Comparison of ENCODE assay signal across 1 cellular context in the genomic region with DNA sequence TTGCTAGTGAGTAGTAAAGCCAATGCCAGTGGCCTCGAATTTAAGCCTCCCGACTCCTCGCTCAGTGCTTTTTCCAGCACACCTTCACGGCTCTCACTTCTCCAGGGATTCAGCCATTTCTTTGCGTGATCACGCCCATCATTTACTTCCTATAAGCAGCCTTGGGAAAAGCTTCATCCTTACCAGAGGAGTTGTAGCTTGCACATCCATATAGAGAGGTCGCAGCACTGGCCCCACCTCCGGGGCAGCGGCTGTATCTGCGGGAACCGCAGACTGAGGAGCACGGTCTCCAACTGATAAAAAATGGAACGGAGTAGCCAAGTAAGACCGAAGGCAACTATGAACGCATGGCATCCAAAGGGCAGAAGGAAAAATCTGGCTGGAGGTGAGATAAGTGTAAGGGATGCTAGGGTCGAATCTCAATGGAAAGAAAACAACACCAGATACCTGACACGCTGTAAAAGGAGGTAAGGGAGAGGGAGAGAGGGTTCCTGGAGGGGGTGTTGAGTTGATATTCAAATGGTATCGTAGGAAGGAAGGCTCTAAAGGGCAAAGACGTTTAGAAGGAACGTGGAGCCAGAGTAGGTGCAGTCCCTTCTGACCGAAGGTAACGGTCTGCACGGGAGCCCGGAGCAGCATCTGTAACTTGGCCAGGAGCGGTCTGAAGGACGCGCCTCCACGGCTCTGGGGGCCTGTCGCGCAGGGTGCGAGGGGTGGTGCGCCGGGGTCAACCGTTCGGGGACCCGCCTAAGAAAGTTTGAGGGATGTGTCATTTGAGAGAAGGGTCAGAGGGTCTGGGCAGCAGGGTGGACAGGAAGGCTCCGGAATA.
TF ChIP-seq lines count a peak whose summit lies in the region.

No MANE protein-coding gene starts in this region.

TF ChIP-seq in HepG2, 621 proteins besides CTCF, POLR2A, EP300 and RAD21 (continued from another document and continues in another):
- TF ChIP-seq, protein P1, sequence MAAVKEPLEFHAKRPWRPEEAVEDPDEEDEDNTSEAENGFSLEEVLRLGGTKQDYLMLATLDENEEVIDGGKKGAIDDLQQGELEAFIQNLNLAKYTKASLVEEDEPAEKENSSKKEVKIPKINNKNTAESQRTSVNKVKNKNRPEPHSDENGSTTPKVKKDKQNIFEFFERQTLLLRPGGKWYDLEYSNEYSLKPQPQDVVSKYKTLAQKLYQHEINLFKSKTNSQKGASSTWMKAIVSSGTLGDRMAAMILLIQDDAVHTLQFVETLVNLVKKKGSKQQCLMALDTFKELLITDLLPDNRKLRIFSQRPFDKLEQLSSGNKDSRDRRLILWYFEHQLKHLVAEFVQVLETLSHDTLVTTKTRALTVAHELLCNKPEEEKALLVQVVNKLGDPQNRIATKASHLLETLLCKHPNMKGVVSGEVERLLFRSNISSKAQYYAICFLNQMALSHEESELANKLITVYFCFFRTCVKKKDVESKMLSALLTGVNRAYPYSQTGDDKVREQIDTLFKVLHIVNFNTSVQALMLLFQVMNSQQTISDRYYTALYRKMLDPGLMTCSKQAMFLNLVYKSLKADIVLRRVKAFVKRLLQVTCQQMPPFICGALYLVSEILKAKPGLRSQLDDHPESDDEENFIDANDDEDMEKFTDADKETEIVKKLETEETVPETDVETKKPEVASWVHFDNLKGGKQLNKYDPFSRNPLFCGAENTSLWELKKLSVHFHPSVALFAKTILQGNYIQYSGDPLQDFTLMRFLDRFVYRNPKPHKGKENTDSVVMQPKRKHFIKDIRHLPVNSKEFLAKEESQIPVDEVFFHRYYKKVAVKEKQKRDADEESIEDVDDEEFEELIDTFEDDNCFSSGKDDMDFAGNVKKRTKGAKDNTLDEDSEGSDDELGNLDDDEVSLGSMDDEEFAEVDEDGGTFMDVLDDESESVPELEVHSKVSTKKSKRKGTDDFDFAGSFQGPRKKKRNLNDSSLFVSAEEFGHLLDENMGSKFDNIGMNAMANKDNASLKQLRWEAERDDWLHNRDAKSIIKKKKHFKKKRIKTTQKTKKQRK (IDR thresholded peaks at IDR 0.05; ENCODE audit: low read length) = no peak
- TF ChIP-seq MXD4 (CRISPR knock-in tag; IDR thresholded peaks at IDR 0.05) (no peak), ZKSCAN5 (CRISPR knock-in tag; IDR thresholded peaks at IDR 0.05) (0 out of 2 replicates have a peak, but pooled peaks have one; percentile 59), ZNF331 (CRISPR knock-in tag; IDR thresholded peaks at IDR 0.05) (no peak), ZNF414 (CRISPR knock-in tag; IDR thresholded peaks at IDR 0.05) (no peak), PRDM15 (CRISPR knock-in tag; IDR thresholded peaks at IDR 0.05) (no peak), NFIC (IDR thresholded peaks at IDR 0.05; ENCODE audit: low read length) (no peak), CREB1 (IDR thresholded peaks at IDR 0.05) (no peak), CREB1 (CRISPR knock-in tag; IDR thresholded peaks at IDR 0.05) (no peak), IRF1 (CRISPR knock-in tag; IDR thresholded peaks at IDR 0.05; ENCODE audit: low read depth) (peak; percentile 84), DR1 (CRISPR knock-in tag; IDR thresholded peaks at IDR 0.05) (no peak), JUN (CRISPR knock-in tag; IDR thresholded peaks at IDR 0.05) (peak; percentile 53; the same call in 1 of the 2 replicates), ZZZ3 (CRISPR knock-in tag; IDR thresholded peaks at IDR 0.05; ENCODE audit: borderline replicate concordance) (no peak; the same call in 1 of the 2 replicates), TCF7 (IDR thresholded peaks at IDR 0.05; ENCODE audit: low read depth) (no peak), TCF7L2 (IDR thresholded peaks at IDR 0.05; ENCODE audit: low read depth, low read length) (no peak), ZNF780A (CRISPR knock-in tag; IDR thresholded peaks at IDR 0.05) (no peak), ATF7 (IDR thresholded peaks at IDR 0.05) (no peak), ATF7 (CRISPR knock-in tag; IDR thresholded peaks at IDR 0.05) (0 out of 2 replicates have a peak, but pooled peaks have one; percentile 36), ZNF367 (CRISPR knock-in tag; IDR thresholded peaks at IDR 0.05; ENCODE audit: borderline replicate concordance) (no peak), HOXA7 (CRISPR knock-in tag; IDR thresholded peaks at IDR 0.05) (no peak), JUNB (CRISPR knock-in tag; IDR thresholded peaks at IDR 0.05; ENCODE audit: borderline replicate concordance) (no peak), ZNF468 (CRISPR knock-in tag; IDR thresholded peaks at IDR 0.05) (no peak), ZSCAN9 (CRISPR knock-in tag; IDR thresholded peaks at IDR 0.05; ENCODE audit: borderline replicate concordance) (no peak; the same call in 1 of the 2 replicates), ZNF431 (CRISPR knock-in tag; IDR thresholded peaks at IDR 0.05; ENCODE audit: borderline replicate concordance, low read depth) (no peak), ZNF770 (CRISPR knock-in tag; IDR thresholded peaks at IDR 0.05) (peak; percentile 34; the same call in 1 of the 2 replicates), SOX5 (CRISPR knock-in tag; IDR thresholded peaks at IDR 0.05; ENCODE audit: borderline replicate concordance) (no peak; the same call in 1 of the 2 replicates), KDM5A (IDR thresholded peaks at IDR 0.05; ENCODE audit: borderline replicate concordance, low read length) (peak; percentile 47; the same call in 1 of the 2 replicates), E2F1 (CRISPR knock-in tag; IDR thresholded peaks at IDR 0.05) (no peak), IRX3 (CRISPR knock-in tag; IDR thresholded peaks at IDR 0.05; ENCODE audit: borderline replicate concordance, low read depth) (no peak), ZNF775 (CRISPR knock-in tag; IDR thresholded peaks at IDR 0.05; ENCODE audit: borderline replicate concordance) (0 out of 2 replicates have a peak, but pooled peaks have one; percentile 24), STAT5B (CRISPR knock-in tag; IDR thresholded peaks at IDR 0.05) (no peak), ZNF121 (CRISPR knock-in tag; IDR thresholded peaks at IDR 0.05) (no peak)
- TF ChIP-seq, protein P2, sequence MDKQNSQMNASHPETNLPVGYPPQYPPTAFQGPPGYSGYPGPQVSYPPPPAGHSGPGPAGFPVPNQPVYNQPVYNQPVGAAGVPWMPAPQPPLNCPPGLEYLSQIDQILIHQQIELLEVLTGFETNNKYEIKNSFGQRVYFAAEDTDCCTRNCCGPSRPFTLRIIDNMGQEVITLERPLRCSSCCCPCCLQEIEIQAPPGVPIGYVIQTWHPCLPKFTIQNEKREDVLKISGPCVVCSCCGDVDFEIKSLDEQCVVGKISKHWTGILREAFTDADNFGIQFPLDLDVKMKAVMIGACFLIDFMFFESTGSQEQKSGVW (CRISPR knock-in tag; IDR thresholded peaks at IDR 0.05; ENCODE audit: borderline replicate concordance) = no peak
- TF ChIP-seq, protein P3, sequence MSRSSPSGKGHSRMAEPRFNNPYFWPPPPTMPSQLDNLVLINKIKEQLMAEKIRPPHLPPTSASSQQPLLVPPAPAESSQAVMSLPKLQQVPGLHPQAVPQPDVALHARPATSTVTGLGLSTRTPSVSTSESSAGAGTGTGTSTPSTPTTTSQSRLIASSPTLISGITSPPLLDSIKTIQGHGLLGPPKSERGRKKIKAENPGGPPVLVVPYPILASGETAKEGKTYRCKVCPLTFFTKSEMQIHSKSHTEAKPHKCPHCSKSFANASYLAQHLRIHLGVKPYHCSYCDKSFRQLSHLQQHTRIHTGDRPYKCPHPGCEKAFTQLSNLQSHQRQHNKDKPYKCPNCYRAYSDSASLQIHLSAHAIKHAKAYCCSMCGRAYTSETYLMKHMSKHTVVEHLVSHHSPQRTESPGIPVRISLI (CRISPR knock-in tag; IDR thresholded peaks at IDR 0.05; ENCODE audit: borderline replicate concordance) = peak; percentile 5; the same call in 1 of the 2 replicates
- TF ChIP-seq, protein P4, sequence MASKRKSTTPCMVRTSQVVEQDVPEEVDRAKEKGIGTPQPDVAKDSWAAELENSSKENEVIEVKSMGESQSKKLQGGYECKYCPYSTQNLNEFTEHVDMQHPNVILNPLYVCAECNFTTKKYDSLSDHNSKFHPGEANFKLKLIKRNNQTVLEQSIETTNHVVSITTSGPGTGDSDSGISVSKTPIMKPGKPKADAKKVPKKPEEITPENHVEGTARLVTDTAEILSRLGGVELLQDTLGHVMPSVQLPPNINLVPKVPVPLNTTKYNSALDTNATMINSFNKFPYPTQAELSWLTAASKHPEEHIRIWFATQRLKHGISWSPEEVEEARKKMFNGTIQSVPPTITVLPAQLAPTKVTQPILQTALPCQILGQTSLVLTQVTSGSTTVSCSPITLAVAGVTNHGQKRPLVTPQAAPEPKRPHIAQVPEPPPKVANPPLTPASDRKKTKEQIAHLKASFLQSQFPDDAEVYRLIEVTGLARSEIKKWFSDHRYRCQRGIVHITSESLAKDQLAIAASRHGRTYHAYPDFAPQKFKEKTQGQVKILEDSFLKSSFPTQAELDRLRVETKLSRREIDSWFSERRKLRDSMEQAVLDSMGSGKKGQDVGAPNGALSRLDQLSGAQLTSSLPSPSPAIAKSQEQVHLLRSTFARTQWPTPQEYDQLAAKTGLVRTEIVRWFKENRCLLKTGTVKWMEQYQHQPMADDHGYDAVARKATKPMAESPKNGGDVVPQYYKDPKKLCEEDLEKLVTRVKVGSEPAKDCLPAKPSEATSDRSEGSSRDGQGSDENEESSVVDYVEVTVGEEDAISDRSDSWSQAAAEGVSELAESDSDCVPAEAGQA (IDR thresholded peaks at IDR 0.05; ENCODE audit: low read depth) = no peak
- TF ChIP-seq, protein P4 (CRISPR knock-in tag; IDR thresholded peaks at IDR 0.05; ENCODE audit: borderline replicate concordance) = no peak
